13 cellular contexts compared by ENCODE assay signal in the genomic region with DNA sequence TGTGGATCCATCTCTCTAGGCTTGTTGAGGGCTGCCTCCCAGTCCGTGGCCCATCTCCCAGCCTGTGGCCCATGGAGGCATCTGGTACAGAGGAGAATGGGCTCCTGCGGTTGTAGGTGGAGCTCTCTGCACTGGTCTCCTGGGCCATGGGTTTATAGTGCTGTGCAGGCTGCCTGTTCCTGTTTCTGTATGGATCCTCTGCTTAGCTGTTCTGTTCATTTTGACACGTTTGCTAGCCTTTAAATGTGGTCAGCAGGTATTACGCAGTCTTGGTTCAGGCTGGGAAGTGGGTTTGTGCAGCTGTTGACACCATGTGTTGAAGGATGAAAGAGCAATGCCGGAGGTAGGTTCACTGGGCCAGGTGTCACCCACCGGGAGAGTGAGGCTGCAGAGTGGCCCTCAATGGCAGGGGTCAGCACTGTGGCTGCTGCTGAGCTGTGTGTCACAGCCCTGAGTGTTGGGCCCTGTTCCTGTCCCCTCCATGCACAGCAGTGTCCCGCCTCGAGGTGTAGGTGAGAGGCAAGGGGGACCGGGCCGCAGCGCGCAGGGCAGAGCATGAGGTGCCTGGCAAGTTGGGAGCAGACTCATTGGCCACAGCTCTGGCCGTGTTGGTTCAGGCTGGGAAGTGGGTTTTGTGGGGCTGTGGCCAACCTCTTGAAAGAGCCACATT. TPM values are rescaled to one million over a fixed set of nuclear protein-coding genes. Genes with fewer than 3 reads are reported as not detected.
DNase-seq lines count a peak whose midpoint lies in the region; ATAC-seq and TF ChIP-seq lines count a peak whose summit lies in the region.
"Had no signal": no experiment of that assay in that cellular context is flagged by ENCODE, and none has a peak within 500 bp of the region (broad histone marks: within the 10 kb centered on the region; RNA-seq: fewer than 3 reads in every experiment).

No MANE protein-coding gene starts in this region.

- no peak overlapping the region for H3K4me3 ChIP-seq in endodermal cell (ENCODE audit: low read length)
- peak overlapping the region in 1 of 2 donors; percentile 60 for H3K4me3 ChIP-seq in stomach smooth muscle (ENCODE audit: low read length in 2 of 2)
- no peak overlapping the region for H3K4me3 ChIP-seq in vagina

- peak overlapping the region; percentile 17 for H3K27ac ChIP-seq in endodermal cell (ENCODE audit: low read depth, low read length)
- H3K27ac ChIP-seq in stomach smooth muscle (ENCODE audit: low read length), result peak overlapping the region; percentile 77
- H3K27ac ChIP-seq in vagina, result no peak overlapping the region

- H3K9ac ChIP-seq in endodermal cell (ENCODE audit: extremely low read depth, low read length, poor library complexity, severe bottlenecking) (no peak overlapping the region), stomach smooth muscle (ENCODE audit: low read length in 2 of 2) (no peak overlapping the region)

- TF ChIP-seq POLR2A in vagina (IDR thresholded peaks at IDR 0.05), result no peak

- H3K4me1 ChIP-seq in endodermal cell (ENCODE audit: control insufficient read depth, insufficient read depth, low read length) (no peaks in the 10 kb centered on the region), stomach smooth muscle (ENCODE audit: control insufficient read depth, insufficient read depth, low read length) (peaks cover 41% of the 10 kb centered on the region), vagina (peaks cover 4% of the 10 kb centered on the region)

- H3K36me3 ChIP-seq in endodermal cell (ENCODE audit: control insufficient read depth, insufficient read depth, low read length) (peaks cover 5% of the 10 kb centered on the region), stomach smooth muscle (ENCODE audit: control insufficient read depth in 2 of 2, insufficient read depth in 2 of 2, low read length in 2 of 2) (peaks cover 4 to 18% of the 10 kb centered on the region in 2 donors), vagina (peaks cover 0 to 14% of the 10 kb centered on the region in 2 donors)

- intact Hi-C loops in vagina (cut with DNase I), result no loop called here

- H3K4me3 Mint-ChIP-seq in activated T-cell treated with anti-CD3 and anti-CD28 coated beads, Interleukin-2, amount 50 U/mL, for 4 hours, result no peak overlapping the region
- no peak overlapping the region for H3K4me3 Mint-ChIP-seq in endodermal cell

- no peak for DNase-seq in activated T-cell treated with anti-CD3 and anti-CD28 coated beads, Interleukin-2, amount 50 U/mL, for 4 hours
- no peak for DNase-seq in activated T-cell treated with anti-CD3 and anti-CD28 coated beads, Interleukin-2, amount 50 U/mL, for 48 hours
- DNase-seq in NCI-H510A treated with DMSO at 0.1 percent for 48 hours (lab: John Stamatoyannopoulos, UW) (peak; percentile 79), endodermal cell (no peak), ureter (ENCODE audit: low spot score) (no peak), vagina (ENCODE audit: extremely low spot score in 2 of 2) (no peak), AML-193 (lab: John Stamatoyannopoulos, UW) (no peak)
- DNase-seq: effector CD8-positive, alpha-beta T cell; mesendoderm had no signal

- no peaks in the 10 kb centered on the region for H3K27me3 Mint-ChIP-seq in activated T-cell treated with anti-CD3 and anti-CD28 coated beads, Interleukin-2, amount 50 U/mL, for 4 hours (ENCODE audit: low read depth)
- H3K27me3 Mint-ChIP-seq in endodermal cell (ENCODE audit: insufficient read depth), result no peaks in the 10 kb centered on the region

- 89 to 96% methylated on average over 7 to 13 of the region's 13 CpGs for WGBS in endodermal cell (ENCODE audit: insufficient coverage in 1 of 2, insufficient read length in 1 of 2), 2 experiments

- H3K36me3 Mint-ChIP-seq in activated T-cell treated with anti-CD3 and anti-CD28 coated beads, Interleukin-2, amount 50 U/mL, for 4 hours (ENCODE audit: insufficient read depth), result peaks cover 7% of the 10 kb centered on the region
- peaks cover 19% of the 10 kb centered on the region for H3K36me3 Mint-ChIP-seq in endodermal cell (ENCODE audit: low read depth)

- H3K9me3 ChIP-seq in endodermal cell (ENCODE audit: control insufficient read depth, low read length) (no peaks in the 10 kb centered on the region), stomach smooth muscle (ENCODE audit: control insufficient read depth in 2 of 2, low read length in 2 of 2) (no peaks in the 10 kb centered on the region), vagina (no peaks in the 10 kb centered on the region)

- no peak for TF ChIP-seq CTCF in endodermal cell (conservative IDR thresholded peaks at IDR 0.05)
- no peak for TF ChIP-seq CTCF in vagina (IDR thresholded peaks at IDR 0.05)

- H3K27ac Mint-ChIP-seq in endodermal cell, result peak overlapping the region; percentile 28

- peak; percentile 55 to 70 for ATAC-seq in activated T-cell treated with anti-CD3 and anti-CD28 coated beads, Interleukin-2, amount 50 U/mL, for 4 hours

- H3K27me3 ChIP-seq in endodermal cell (ENCODE audit: control insufficient read depth, insufficient read depth, low read length, poor library complexity, severe bottlenecking), result no peaks in the 10 kb centered on the region
- H3K27me3 ChIP-seq in stomach smooth muscle (ENCODE audit: control insufficient read depth in 1 of 2, insufficient read depth in 2 of 2, low read length in 2 of 2), result no peaks in the 10 kb centered on the region
- no peaks in the 10 kb centered on the region for H3K27me3 ChIP-seq in vagina

- no peaks in the 10 kb centered on the region for H3K9me3 Mint-ChIP-seq in activated T-cell treated with anti-CD3 and anti-CD28 coated beads, Interleukin-2, amount 50 U/mL, for 4 hours
- no peaks in the 10 kb centered on the region for H3K9me3 Mint-ChIP-seq in endodermal cell

- H3K4me1 Mint-ChIP-seq in activated T-cell treated with anti-CD3 and anti-CD28 coated beads, Interleukin-2, amount 50 U/mL, for 4 hours (ENCODE audit: low read depth), result peaks cover 24% of the 10 kb centered on the region
- H3K4me1 Mint-ChIP-seq in endodermal cell, result no peaks in the 10 kb centered on the region

RNA-seq across cellular contexts. Expression of a gene that starts 39.0 kb away (rescaled TPM):
- 10 to 100 TPM; 28.9 to 30.0 (median 29.6) TPM for total RNA-seq in activated T-cell treated with anti-CD3 and anti-CD28 coated beads, Interleukin-2, amount 50 U/mL, for 4 hours
- total RNA-seq in endodermal cell (10 to 100 TPM; 42.5 to 46.6 TPM), ureter (31.1 TPM), vagina (28.7 TPM)
- 41.3 TPM for polyA plus RNA-seq in endodermal cell (2013, experiment 1 of 2)
- polyA plus RNA-seq in endodermal cell (2013, experiment 2 of 2), result 37.0 TPM

RNA-seq across cellular contexts. Expression of a gene that starts 39.1 kb away (rescaled TPM):
- total RNA-seq in activated T-cell treated with anti-CD3 and anti-CD28 coated beads, Interleukin-2, amount 50 U/mL, for 4 hours, result 10 to 100 TPM; 42.2 to 49.0 (median 45.4) TPM
- total RNA-seq in endodermal cell (10 to 100 TPM; 19.4 to 21.8 TPM), ureter (21.3 TPM), vagina (18.2 TPM)
- 14.3 TPM for polyA plus RNA-seq in endodermal cell (2013, experiment 1 of 2)
- polyA plus RNA-seq in endodermal cell (2013, experiment 2 of 2), result 13.4 TPM

RNA-seq across cellular contexts. Expression of a gene that starts 41.3 kb away (rescaled TPM):
- not detected for total RNA-seq in activated T-cell treated with anti-CD3 and anti-CD28 coated beads, Interleukin-2, amount 50 U/mL, for 4 hours
- not detected for total RNA-seq in endodermal cell
- polyA plus RNA-seq in endodermal cell (2013, experiment 1 of 2), result not detected
- not detected for polyA plus RNA-seq in endodermal cell (2013, experiment 2 of 2)
- not detected for total RNA-seq in ureter
- not detected for total RNA-seq in vagina
- total RNA-seq: Daoy, fibroblast of villous mesenchyme, HT1080 had no signal
